In genomic region chr13:72296246-72296645, GRCh38 we compare ENCODE assay signal across 27 cellular contexts.
DNase-seq lines count a peak whose midpoint lies in the region; ATAC-seq, FAIRE-seq and TF ChIP-seq lines count a peak whose summit lies in the region.
"Had no signal": no experiment of that assay in that cellular context is flagged by ENCODE, and none has a peak within 500 bp of the region (broad histone marks: within the 10 kb centered on the region; RNA-seq: fewer than 3 reads in every experiment).

No MANE protein-coding gene starts in this region.

- intact Hi-C loops in endothelial cell of umbilical vein (cut with micrococcal nuclease) = no loop called here

- H3K79me2 ChIP-seq in SK-N-SH (ENCODE audit: insufficient read depth) = no peaks in the 10 kb centered on the region
- H3K79me2 ChIP-seq in OCI-LY3 (ENCODE audit: low read length) = no peaks in the 10 kb centered on the region
- H3K79me2 ChIP-seq in endothelial cell of umbilical vein (ENCODE audit: control insufficient read depth, insufficient read depth, low read length) = no peaks in the 10 kb centered on the region
- no peaks in the 10 kb centered on the region for H3K79me2 ChIP-seq in hepatocyte

- no peaks in the 10 kb centered on the region for H3K9me3 ChIP-seq in SK-N-SH
- no peaks in the 10 kb centered on the region for H3K9me3 ChIP-seq in OCI-LY3 (ENCODE audit: insufficient read depth, low read length)
- no peaks in the 10 kb centered on the region for H3K9me3 ChIP-seq in SJSA1 (replicated peaks)
- H3K9me3 ChIP-seq in endothelial cell of umbilical vein (replicated peaks; ENCODE audit: control insufficient read depth, insufficient read depth, low read length) = no peaks in the 10 kb centered on the region
- H3K9me3 ChIP-seq in hepatocyte (ENCODE audit: low read depth) = no peaks in the 10 kb centered on the region
- H3K9me3 ChIP-seq: A549, Caco-2 had no signal

- no peak for ATAC-seq in SK-N-SH treated with all-trans-retinoic acid at 6 μM for 48 hours
- ATAC-seq: A549; CD8-positive, alpha-beta T cell; GM12878 had no signal

- TF ChIP-seq EP300 in SK-N-SH (IDR thresholded peaks at IDR 0.05; ENCODE audit: borderline replicate concordance in 1 of 2, low read depth in 1 of 2, low read length in 1 of 2) = no peak

- H3K9ac ChIP-seq in SK-N-SH = no peak overlapping the region
- no peak overlapping the region for H3K9ac ChIP-seq in OCI-LY3 (ENCODE audit: low read length)
- H3K9ac ChIP-seq in endothelial cell of umbilical vein (replicated peaks; ENCODE audit: extremely low read depth, insufficient read depth, low read length) = no peak overlapping the region
- H3K9ac ChIP-seq: BLaER1 treated with 17β-estradiol and CSF1 and Interleukin-3, amounts not matched to agents 10 nM and 100 nM had no signal

- FAIRE-seq in endothelial cell of umbilical vein (lab: Jason Lieb, UNC) = no peak
- FAIRE-seq: A549, D721Med, GM12878, GM12892, GM18507, GM19239 had no signal

- H3K9me1 ChIP-seq in endothelial cell of umbilical vein (replicated peaks; ENCODE audit: control insufficient read depth, extremely low read depth, insufficient read depth, low read length) = no peaks in the 10 kb centered on the region

- peak overlapping the region; percentile 70; the same call in 1 of the 2 replicates for H2AFZ ChIP-seq in SK-N-SH (ENCODE audit: low read depth)
- 0 out of 2 replicates have a peak overlapping the region, but pooled peaks have one; percentile 3 for H2AFZ ChIP-seq in OCI-LY3 (ENCODE audit: low read depth, low read length)
- H2AFZ ChIP-seq in endothelial cell of umbilical vein (ENCODE audit: low read depth, low read length) = no peak overlapping the region
- no peak overlapping the region for H2AFZ ChIP-seq in hepatocyte

- no TSS peak for BruUV-seq in endothelial cell of umbilical vein (replicated peaks; lab: Mats Ljungman, UMichigan)

- H3K36me3 ChIP-seq in SK-N-SH (replicated peaks in 1 of 2; ENCODE audit: control insufficient read depth in 1 of 2, insufficient read depth in 2 of 2, low read length in 1 of 2) = no peaks in the 10 kb centered on the region
- H3K36me3 ChIP-seq in OCI-LY3 (replicated peaks; ENCODE audit: low read depth, low read length) = no peaks in the 10 kb centered on the region
- H3K36me3 ChIP-seq in SJSA1 = no peaks in the 10 kb centered on the region
- no peaks in the 10 kb centered on the region for H3K36me3 ChIP-seq in endothelial cell of umbilical vein (ENCODE audit: control insufficient read depth in 2 of 2, extremely low read depth in 1 of 2, insufficient read depth in 2 of 2, low read length in 2 of 2)
- no peaks in the 10 kb centered on the region for H3K36me3 ChIP-seq in hepatocyte (replicated peaks; ENCODE audit: insufficient read depth, low read depth)
- H3K36me3 ChIP-seq: BLaER1 treated with 17β-estradiol and CSF1 and Interleukin-3, amounts not matched to agents 10 nM and 100 nM had no signal

- dilution Hi-C loops in endothelial cell of umbilical vein (cut with MboI; ENCODE audit: extremely low pct_ligation_motif_present, low sequenced_read_pairs) = no loop called here

- CTCF ChIA-PET in SK-N-SH (lab: Yijun Ruan, JAX) (no interaction called here), endothelial cell of umbilical vein (lab: Charles Lee) (no interaction called here)

- H3K27ac ChIP-seq in SK-N-SH (ENCODE audit: low read depth in 2 of 2, low read length in 1 of 2) (no peak overlapping the region), OCI-LY3 (ENCODE audit: low read length) (no peak overlapping the region), SJSA1 (peak overlapping the region; percentile 59), endothelial cell of umbilical vein (ENCODE audit: insufficient read depth, low read depth, low read length) (no peak overlapping the region), hepatocyte (no peak overlapping the region)
- H3K27ac ChIP-seq: 22Rv1; A549; BLaER1 treated with 17β-estradiol and CSF1 and Interleukin-3, amounts not matched to agents 10 nM and 100 nM; C4-2B had no signal

- TF ChIP-seq CTCF in SK-N-SH (IDR thresholded peaks at IDR 0.05) = no peak
- TF ChIP-seq CTCF in OCI-LY3 (IDR thresholded peaks at IDR 0.05; ENCODE audit: low read depth, low read length) = no peak
- no peak for TF ChIP-seq CTCF in endothelial cell of umbilical vein (IDR thresholded peaks at IDR 0.05; ENCODE audit: extremely low read depth in 1 of 2, insufficient read depth in 1 of 2, low read depth in 1 of 2, low read length in 2 of 2)
- no peak for TF ChIP-seq CTCF in hepatocyte (IDR thresholded peaks at IDR 0.05; ENCODE audit: poor library complexity)

- H3K27me3 ChIP-seq in SK-N-SH (ENCODE audit: insufficient read depth) (no peaks in the 10 kb centered on the region), OCI-LY3 (ENCODE audit: low read depth, low read length) (no peaks in the 10 kb centered on the region), SJSA1 (replicated peaks) (no peaks in the 10 kb centered on the region), endothelial cell of umbilical vein (ENCODE audit: control insufficient read depth in 2 of 2, insufficient read depth in 2 of 2, low read length in 2 of 2) (no peaks in the 10 kb centered on the region), hepatocyte (no peaks in the 10 kb centered on the region)

- H3K4me3 ChIP-seq in SK-N-SH (ENCODE audit: low read depth in 2 of 2, low read length in 1 of 2) (no peak overlapping the region), OCI-LY3 (ENCODE audit: low read length) (no peak overlapping the region), SJSA1 (no peak overlapping the region), endothelial cell of umbilical vein (replicated peaks in 1 of 3; ENCODE audit: insufficient read depth in 1 of 3, low read depth in 1 of 3, low read length in 3 of 3) (no peak overlapping the region), hepatocyte (no peak overlapping the region)
- H3K4me3 ChIP-seq: A549; BLaER1 treated with 17β-estradiol and CSF1 and Interleukin-3, amounts not matched to agents 10 nM and 100 nM; GM12878 had no signal

- H4K20me1 ChIP-seq in SK-N-SH (ENCODE audit: insufficient read depth) = no peaks in the 10 kb centered on the region
- no peaks in the 10 kb centered on the region for H4K20me1 ChIP-seq in OCI-LY3 (ENCODE audit: insufficient read depth, low read length)
- no peaks in the 10 kb centered on the region for H4K20me1 ChIP-seq in endothelial cell of umbilical vein (replicated peaks; ENCODE audit: control insufficient read depth, extremely low read depth, insufficient read depth, low read length)
- no peaks in the 10 kb centered on the region for H4K20me1 ChIP-seq in hepatocyte (ENCODE audit: insufficient read depth, poor library complexity, severe bottlenecking)
- H4K20me1 ChIP-seq: BLaER1 treated with 17β-estradiol and CSF1 and Interleukin-3, amounts not matched to agents 10 nM and 100 nM had no signal

- H3F3A ChIP-seq in SK-N-SH (replicated peaks; ENCODE audit: insufficient read depth) = peaks cover 11% of the 10 kb centered on the region

- H3K9me2 ChIP-seq in SK-N-SH (no peaks in the 10 kb centered on the region), hepatocyte (replicated peaks; ENCODE audit: insufficient read depth) (no peaks in the 10 kb centered on the region)

- H3K4me1 ChIP-seq in SK-N-SH (ENCODE audit: control insufficient read depth in 1 of 2, insufficient read depth in 2 of 2, low read depth in 1 of 2, low read length in 1 of 2) (peaks cover 2 to 7% of the 10 kb centered on the region in 2 experiments; a peak in 3 of 4 replicates), OCI-LY3 (ENCODE audit: low read length) (no peaks in the 10 kb centered on the region), SJSA1 (replicated peaks) (peaks cover 47% of the 10 kb centered on the region), endothelial cell of umbilical vein (ENCODE audit: control insufficient read depth, extremely low read depth, insufficient read depth, low read length) (peaks cover 7% of the 10 kb centered on the region), hepatocyte (ENCODE audit: insufficient read depth) (no peaks in the 10 kb centered on the region)
- H3K4me1 ChIP-seq: A549, Caco-2 had no signal

- H3K4me2 ChIP-seq in SK-N-SH (no peak overlapping the region), OCI-LY3 (ENCODE audit: low read length) (no peak overlapping the region), endothelial cell of umbilical vein (ENCODE audit: insufficient read depth, low read length) (no peak overlapping the region), hepatocyte (no peak overlapping the region)
- H3K4me2 ChIP-seq: A549; BLaER1 treated with 17β-estradiol and CSF1 and Interleukin-3, amounts not matched to agents 10 nM and 100 nM had no signal

- no peak for TF ChIP-seq RAD21 in SK-N-SH (IDR thresholded peaks at IDR 0.05; ENCODE audit: low read length)

- no peak for TF ChIP-seq POLR2A in endothelial cell of umbilical vein (IDR thresholded peaks at IDR 0.05; ENCODE audit: low read depth, low read length)

- POLR2A ChIA-PET in SK-N-SH (lab: Yijun Ruan, JAX) (no interaction called here), endothelial cell of umbilical vein (lab: Charles Lee) (no interaction called here)

- DNase-seq in SK-N-SH = no peak
- DNase-seq in SJSA1 (ENCODE audit: low read depth in 1 of 2, low spot score in 2 of 2) = no peak
- DNase-seq in endothelial cell of umbilical vein (ENCODE audit: low read depth, low spot score) = peak; percentile 34
- DNase-seq in hepatocyte (ENCODE audit: low spot score) = no peak
- no peak for DNase-seq in SW 1271 (lab: John Stamatoyannopoulos, UW)
- DNase-seq: AML-193; Caco-2; Calu3; CD4-positive, alpha-beta T cell; CD8-positive, alpha-beta T cell; DMS153; DMS53; DMS79; DND-41; EL; GDM1 had no signal

- WGBS in SK-N-SH (ENCODE audit: low lambda C conversion rate) = 81% methylated on average over 3 of the region's 3 CpGs
- 88% methylated on average over 3 of the region's 3 CpGs for WGBS in hepatocyte (ENCODE audit: low lambda C conversion rate, missing lambda C conversion rate)

TF ChIP-seq in endothelial cell of umbilical vein, 7 proteins besides CTCF, POLR2A, EP300 and RAD21:
- TF ChIP-seq JUN (IDR thresholded peaks at IDR 0.05; ENCODE audit: borderline replicate concordance, insufficient read depth, insufficient read length, low read depth) (no peak), MAX (IDR thresholded peaks at IDR 0.05; ENCODE audit: insufficient read depth, insufficient read length) (no peak), EZH2 (IDR thresholded peaks at IDR 0.05; ENCODE audit: borderline replicate concordance, low read depth, low read length, severe bottlenecking) (no peak)

Comparison
In these comparisons a context has a peak if more than half of its experiments do, and no peak if none do; other contexts are left out.
1. H2AFZ ChIP-seq: peak in SK-N-SH (single experiment) and OCI-LY3 (single experiment); none in endothelial cell of umbilical vein (single experiment) and hepatocyte (single experiment).